9 cellular contexts compared by ENCODE assay signal in genomic region chr1:11730429-11730861, GRCh38. TPM values are rescaled to one million over a fixed set of nuclear protein-coding genes. Genes with fewer than 3 reads are reported as not detected.
A peak's percentile ranks its signal among the peaks of the same experiment; 100 is the strongest.
DNase-seq lines count a peak whose midpoint lies in the region; ATAC-seq and TF ChIP-seq lines count a peak whose summit lies in the region.
"Had no signal": no experiment of that assay in that cellular context is flagged by ENCODE, and none has a peak within 500 bp of the region (broad histone marks: within the 10 kb centered on the region; RNA-seq: fewer than 3 reads in every experiment).

No MANE protein-coding gene starts in this region.

- H2BK15ac ChIP-seq in neuronal stem cell (ENCODE audit: low read length) = no peak overlapping the region

- intact Hi-C loops in dorsolateral prefrontal cortex (cut with DNase I) = loop anchor here in 1 of 2 donors (10.0 kb wide), 1 partner anchor 456 kb away; the partner anchor contains the start of gene UBIAD1

- DNase-seq in DMS153 (lab: John Stamatoyannopoulos, UW) (peak; percentile 9), DMS153 treated with DMSO at 0.1 percent for 48 hours (lab: John Stamatoyannopoulos, UW; ENCODE audit: unreplicated experiment) (no peak), RWPE2 (ENCODE audit: low spot score) (no peak), dorsolateral prefrontal cortex (no peak), neuronal stem cell (ENCODE audit: low spot score) (no peak), NCI-H2196 (lab: John Stamatoyannopoulos, UW; ENCODE audit: unreplicated experiment) (no peak), NCI-H748 treated with DMSO at 0.1 percent for 48 hours (lab: John Stamatoyannopoulos, UW) (no peak), NCI-H1105 treated with DMSO at 0.1 percent for 48 hours (lab: John Stamatoyannopoulos, UW) (no peak)

- no peak overlapping the region for H3K4ac ChIP-seq in neuronal stem cell (ENCODE audit: low read length)

- no peaks in the 10 kb centered on the region for H3K36me3 ChIP-seq in RWPE2 (ENCODE audit: low read depth)
- no peaks in the 10 kb centered on the region for H3K36me3 ChIP-seq in neuronal stem cell (replicated peaks in 1 of 2; ENCODE audit: control insufficient read depth in 2 of 2, insufficient read depth in 2 of 2, low read length in 2 of 2)

- no CpG with 5 or more reads among the region's 4 CpGs for WGBS in neuronal stem cell (ENCODE audit: extremely low coverage in 2 of 2, insufficient read length in 2 of 2, insufficient replicate concordance in 1 of 2), 2 donors

- no peaks in the 10 kb centered on the region for H3K9me3 ChIP-seq in RWPE2 (ENCODE audit: severe bottlenecking)
- no peaks in the 10 kb centered on the region for H3K9me3 ChIP-seq in neuronal stem cell (replicated peaks in 1 of 2; ENCODE audit: control insufficient read depth in 2 of 2, insufficient read depth in 1 of 2, low read depth in 1 of 2, low read length in 2 of 2)

- H2AK5ac ChIP-seq in neuronal stem cell (ENCODE audit: low read depth, low read length) = no peak overlapping the region

- H3K79me1 ChIP-seq in neuronal stem cell (ENCODE audit: low read depth, low read length) = no peaks in the 10 kb centered on the region

- no peak overlapping the region for H4K91ac ChIP-seq in neuronal stem cell (ENCODE audit: low read depth, low read length, poor library complexity)

- no peak overlapping the region for H2BK12ac ChIP-seq in neuronal stem cell (ENCODE audit: low read length)

- H3K27me3 ChIP-seq in RWPE2 (ENCODE audit: insufficient read depth, poor library complexity, severe bottlenecking) (no peaks in the 10 kb centered on the region), dorsolateral prefrontal cortex (no peaks in the 10 kb centered on the region), neuronal stem cell (ENCODE audit: control insufficient read depth in 3 of 3, insufficient read depth in 3 of 3, low read depth in 1 of 3, low read length in 3 of 3) (no peaks in the 10 kb centered on the region)

- no peak overlapping the region for H3K23ac ChIP-seq in neuronal stem cell (ENCODE audit: low read depth, low read length, poor library complexity)

- H3K27ac ChIP-seq in RWPE2 (ENCODE audit: poor library complexity, severe bottlenecking) = peak overlapping the region; percentile 56
- peak overlapping the region in 50 of 59 donors; percentile 11 to 99 (median 96) for H3K27ac ChIP-seq in dorsolateral prefrontal cortex
- no peak overlapping the region for H3K27ac ChIP-seq in neuronal stem cell (replicated peaks; ENCODE audit: low read length)
- H3K27ac ChIP-seq: 22Rv1 had no signal

- H2BK120ac ChIP-seq in neuronal stem cell (ENCODE audit: low read depth, low read length) = no peak overlapping the region

- no peak overlapping the region for H3K4me3 ChIP-seq in RWPE2 (ENCODE audit: severe bottlenecking)
- no peak overlapping the region for H3K4me3 ChIP-seq in dorsolateral prefrontal cortex
- H3K4me3 ChIP-seq in neuronal stem cell (ENCODE audit: low read length in 2 of 2) = peak overlapping the region in 1 of 2 donors; percentile 33

- peak overlapping the region; percentile 39 for H3K18ac ChIP-seq in neuronal stem cell (ENCODE audit: low read length)

- H3K9ac ChIP-seq in neuronal stem cell (ENCODE audit: low read depth, low read length, poor library complexity) = no peak overlapping the region

- H3K4me2 ChIP-seq in neuronal stem cell (ENCODE audit: insufficient read depth, low read length, poor library complexity, severe bottlenecking) = no peak overlapping the region

- peak; percentile 78 for ATAC-seq in RWPE2 (ENCODE audit: low read depth)

- no peak overlapping the region for H2BK5ac ChIP-seq in neuronal stem cell (ENCODE audit: low read length)

- H4K8ac ChIP-seq in neuronal stem cell (ENCODE audit: low read depth, low read length) = no peak overlapping the region

- no peak overlapping the region for H3K14ac ChIP-seq in neuronal stem cell (ENCODE audit: low read length)

- peaks cover 5% of the 10 kb centered on the region for H3K4me1 ChIP-seq in RWPE2 (ENCODE audit: insufficient read depth, poor library complexity, severe bottlenecking)
- peaks cover 18 to 25% of the 10 kb centered on the region in 2 donors for H3K4me1 ChIP-seq in neuronal stem cell (ENCODE audit: control insufficient read depth in 2 of 2, insufficient read depth in 1 of 2, low read depth in 1 of 2, low read length in 2 of 2)

- TF ChIP-seq CTCF in RWPE2 (IDR thresholded peaks at IDR 0.05; ENCODE audit: poor library complexity, severe bottlenecking) = no peak
- no peak for TF ChIP-seq CTCF in dorsolateral prefrontal cortex (IDR thresholded peaks at IDR 0.05 in 54 of 56, conservative IDR thresholded peaks at IDR 0.05 in 2 of 56; ENCODE audit: low read depth in 1 of 56, partially characterized antibody in 56 of 56)

- no peak overlapping the region for H2AFZ ChIP-seq in neuronal stem cell (ENCODE audit: low read length)

RNA-seq across cellular contexts. Expression of gene AGTRAP, which starts 5.5 kb away (rescaled TPM):
- total RNA-seq in dorsolateral prefrontal cortex = 10 to 100 TPM in 113 of 120 experiments, 1 to 10 TPM in 7; 5.0 to 40.1 (median 15.7) TPM
- 40.4 TPM for polyA plus RNA-seq in neuronal stem cell (2013, experiment 1 of 2)
- 41.2 TPM for polyA plus RNA-seq in neuronal stem cell (2013, experiment 2 of 2)

RNA-seq across cellular contexts. Expression of gene C1orf167, which starts 31.5 kb away (rescaled TPM):
- total RNA-seq in dorsolateral prefrontal cortex = 1 to 10 TPM in 2 of 120 experiments, under 1 TPM in 23, not detected in 95; 0.14 to 1.8 (median 0.57) TPM
- 0.77 TPM for polyA plus RNA-seq in neuronal stem cell (2013, experiment 1 of 2)
- polyA plus RNA-seq in neuronal stem cell (2013, experiment 2 of 2) = 0.60 TPM

RNA-seq across cellular contexts. Expression of gene DRAXIN, which starts 38.9 kb away (rescaled TPM):
- 1 to 10 TPM in 59 of 120 experiments, under 1 TPM in 61; 0.26 to 3.8 (median 0.99) TPM for total RNA-seq in dorsolateral prefrontal cortex
- polyA plus RNA-seq in neuronal stem cell (2013, experiment 1 of 2) = 9.5 TPM
- 9.7 TPM for polyA plus RNA-seq in neuronal stem cell (2013, experiment 2 of 2)

RNA-seq across cellular contexts. Expression of gene MAD2L2, which starts 49.5 kb away (rescaled TPM):
- total RNA-seq in dorsolateral prefrontal cortex = 10 to 100 TPM; 15.8 to 42.3 (median 25.8) TPM
- 132 TPM for polyA plus RNA-seq in neuronal stem cell (2013, experiment 1 of 2)
- 126 TPM for polyA plus RNA-seq in neuronal stem cell (2013, experiment 2 of 2)
